ENCODE assay signal across 1 cellular context in the genomic region with DNA sequence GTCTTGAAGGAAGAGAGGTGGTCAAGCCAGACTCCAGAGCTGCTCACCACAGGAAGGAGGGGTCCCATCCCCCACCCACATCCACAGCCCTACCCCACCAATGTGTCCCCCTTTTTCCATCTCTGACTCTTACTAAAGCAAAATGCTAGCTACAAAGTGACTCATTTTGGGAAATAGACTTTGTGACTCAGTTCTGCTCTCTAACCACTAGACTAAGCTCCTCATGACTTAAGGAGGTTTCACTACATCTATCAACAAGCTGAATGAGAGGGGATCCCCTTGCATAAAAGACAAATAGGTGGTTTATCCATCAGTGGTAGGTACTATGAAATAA.
A peak's percentile ranks its signal among the peaks of the same experiment; 100 is the strongest.
TF ChIP-seq lines count a peak whose summit lies in the region.

No MANE protein-coding gene starts in this region.

TF ChIP-seq in GM12878, 131 proteins besides CTCF, POLR2A, EP300 and RAD21 (continued from another document and continues in another):
- TF ChIP-seq E2F8 (IDR thresholded peaks at IDR 0.05; ENCODE audit: low read depth, partially characterized antibody) = no peak
- TF ChIP-seq RUNX3 (IDR thresholded peaks at IDR 0.05; ENCODE audit: low read length) = peak; percentile 97
- TF ChIP-seq SP1 (IDR thresholded peaks at IDR 0.05; ENCODE audit: low read depth, low read length) = no peak
- TF ChIP-seq HCFC1 (IDR thresholded peaks at IDR 0.05; ENCODE audit: low read length) = no peak
- TF ChIP-seq HDAC6 (IDR thresholded peaks at IDR 0.05; ENCODE audit: unreplicated experiment) = no peak
- TF ChIP-seq EGR1 (IDR thresholded peaks at IDR 0.05; ENCODE audit: borderline replicate concordance in 1 of 2, low read depth in 2 of 2, low read length in 2 of 2) = no peak
- TF ChIP-seq, protein P1, sequence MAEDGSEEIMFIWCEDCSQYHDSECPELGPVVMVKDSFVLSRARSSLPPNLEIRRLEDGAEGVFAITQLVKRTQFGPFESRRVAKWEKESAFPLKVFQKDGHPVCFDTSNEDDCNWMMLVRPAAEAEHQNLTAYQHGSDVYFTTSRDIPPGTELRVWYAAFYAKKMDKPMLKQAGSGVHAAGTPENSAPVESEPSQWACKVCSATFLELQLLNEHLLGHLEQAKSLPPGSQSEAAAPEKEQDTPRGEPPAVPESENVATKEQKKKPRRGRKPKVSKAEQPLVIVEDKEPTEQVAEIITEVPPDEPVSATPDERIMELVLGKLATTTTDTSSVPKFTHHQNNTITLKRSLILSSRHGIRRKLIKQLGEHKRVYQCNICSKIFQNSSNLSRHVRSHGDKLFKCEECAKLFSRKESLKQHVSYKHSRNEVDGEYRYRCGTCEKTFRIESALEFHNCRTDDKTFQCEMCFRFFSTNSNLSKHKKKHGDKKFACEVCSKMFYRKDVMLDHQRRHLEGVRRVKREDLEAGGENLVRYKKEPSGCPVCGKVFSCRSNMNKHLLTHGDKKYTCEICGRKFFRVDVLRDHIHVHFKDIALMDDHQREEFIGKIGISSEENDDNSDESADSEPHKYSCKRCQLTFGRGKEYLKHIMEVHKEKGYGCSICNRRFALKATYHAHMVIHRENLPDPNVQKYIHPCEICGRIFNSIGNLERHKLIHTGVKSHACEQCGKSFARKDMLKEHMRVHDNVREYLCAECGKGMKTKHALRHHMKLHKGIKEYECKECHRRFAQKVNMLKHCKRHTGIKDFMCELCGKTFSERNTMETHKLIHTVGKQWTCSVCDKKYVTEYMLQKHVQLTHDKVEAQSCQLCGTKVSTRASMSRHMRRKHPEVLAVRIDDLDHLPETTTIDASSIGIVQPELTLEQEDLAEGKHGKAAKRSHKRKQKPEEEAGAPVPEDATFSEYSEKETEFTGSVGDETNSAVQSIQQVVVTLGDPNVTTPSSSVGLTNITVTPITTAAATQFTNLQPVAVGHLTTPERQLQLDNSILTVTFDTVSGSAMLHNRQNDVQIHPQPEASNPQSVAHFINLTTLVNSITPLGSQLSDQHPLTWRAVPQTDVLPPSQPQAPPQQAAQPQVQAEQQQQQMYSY (CRISPR knock-in tag; IDR thresholded peaks at IDR 0.05) = no peak
- no peak for TF ChIP-seq CHD1 (IDR thresholded peaks at IDR 0.05; ENCODE audit: low read depth, low read length)
- TF ChIP-seq TAF1 (IDR thresholded peaks at IDR 0.05; ENCODE audit: borderline replicate concordance, low read depth, low read length) = no peak
- peak; percentile 54; the same call in 2 of the 3 replicates for TF ChIP-seq POU2F2 (IDR thresholded peaks at IDR 0.05; ENCODE audit: borderline replicate concordance, low read depth, low read length)
- no peak for TF ChIP-seq BMI1 (IDR thresholded peaks at IDR 0.05; ENCODE audit: borderline replicate concordance)
- no peak for TF ChIP-seq ZNF217 (IDR thresholded peaks at IDR 0.05)
- peak in 1 of 2 experiments; percentile 35; a peak in 1 of 4 replicates for TF ChIP-seq BHLHE40 (IDR thresholded peaks at IDR 0.05; ENCODE audit: borderline replicate concordance in 1 of 2, low read depth in 2 of 2, low read length in 1 of 2)
- TF ChIP-seq NR2C1 (IDR thresholded peaks at IDR 0.05) = no peak
- TF ChIP-seq TARDBP (IDR thresholded peaks at IDR 0.05; ENCODE audit: borderline replicate concordance) = no peak
- TF ChIP-seq ZZZ3 (IDR thresholded peaks at IDR 0.05; ENCODE audit: control insufficient read depth, insufficient read length, low read depth) = no peak
- TF ChIP-seq YBX1 (IDR thresholded peaks at IDR 0.05) = no peak
- no peak for TF ChIP-seq KDM1A (IDR thresholded peaks at IDR 0.05; ENCODE audit: borderline replicate concordance)
- TF ChIP-seq ZNF384 (IDR thresholded peaks at IDR 0.05; ENCODE audit: borderline replicate concordance, low read depth, low read length) = no peak
- no peak for TF ChIP-seq NFXL1 (IDR thresholded peaks at IDR 0.05; ENCODE audit: borderline replicate concordance)
- TF ChIP-seq IKZF2 (IDR thresholded peaks at IDR 0.05) = peak; percentile 84 to 91
- TF ChIP-seq, protein P2, sequence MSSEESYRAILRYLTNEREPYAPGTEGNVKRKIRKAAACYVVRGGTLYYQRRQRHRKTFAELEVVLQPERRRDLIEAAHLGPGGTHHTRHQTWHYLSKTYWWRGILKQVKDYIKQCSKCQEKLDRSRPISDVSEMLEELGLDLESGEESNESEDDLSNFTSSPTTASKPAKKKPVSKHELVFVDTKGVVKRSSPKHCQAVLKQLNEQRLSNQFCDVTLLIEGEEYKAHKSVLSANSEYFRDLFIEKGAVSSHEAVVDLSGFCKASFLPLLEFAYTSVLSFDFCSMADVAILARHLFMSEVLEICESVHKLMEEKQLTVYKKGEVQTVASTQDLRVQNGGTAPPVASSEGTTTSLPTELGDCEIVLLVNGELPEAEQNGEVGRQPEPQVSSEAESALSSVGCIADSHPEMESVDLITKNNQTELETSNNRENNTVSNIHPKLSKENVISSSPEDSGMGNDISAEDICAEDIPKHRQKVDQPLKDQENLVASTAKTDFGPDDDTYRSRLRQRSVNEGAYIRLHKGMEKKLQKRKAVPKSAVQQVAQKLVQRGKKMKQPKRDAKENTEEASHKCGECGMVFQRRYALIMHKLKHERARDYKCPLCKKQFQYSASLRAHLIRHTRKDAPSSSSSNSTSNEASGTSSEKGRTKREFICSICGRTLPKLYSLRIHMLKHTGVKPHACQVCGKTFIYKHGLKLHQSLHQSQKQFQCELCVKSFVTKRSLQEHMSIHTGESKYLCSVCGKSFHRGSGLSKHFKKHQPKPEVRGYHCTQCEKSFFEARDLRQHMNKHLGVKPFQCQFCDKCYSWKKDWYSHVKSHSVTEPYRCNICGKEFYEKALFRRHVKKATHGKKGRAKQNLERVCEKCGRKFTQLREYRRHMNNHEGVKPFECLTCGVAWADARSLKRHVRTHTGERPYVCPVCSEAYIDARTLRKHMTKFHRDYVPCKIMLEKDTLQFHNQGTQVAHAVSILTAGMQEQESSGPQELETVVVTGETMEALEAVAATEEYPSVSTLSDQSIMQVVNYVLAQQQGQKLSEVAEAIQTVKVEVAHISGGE (CRISPR knock-in tag; IDR thresholded peaks at IDR 0.05) = no peak
- TF ChIP-seq MAX (IDR thresholded peaks at IDR 0.05; ENCODE audit: low read depth, low read length) = no peak
- no peak for TF ChIP-seq ZSCAN29 (IDR thresholded peaks at IDR 0.05)
- TF ChIP-seq NFIC (IDR thresholded peaks at IDR 0.05; ENCODE audit: low read depth, low read length) = peak; percentile 97
- TF ChIP-seq ETV6 (conservative IDR thresholded peaks at IDR 0.05 in 1 of 2, IDR thresholded peaks at IDR 0.05 in 1 of 2; ENCODE audit: borderline replicate concordance in 1 of 2, low read depth in 1 of 2) = peak in 1 of 2 experiments; percentile 86; a peak in 2 of 4 replicates
- TF ChIP-seq, protein P3, sequence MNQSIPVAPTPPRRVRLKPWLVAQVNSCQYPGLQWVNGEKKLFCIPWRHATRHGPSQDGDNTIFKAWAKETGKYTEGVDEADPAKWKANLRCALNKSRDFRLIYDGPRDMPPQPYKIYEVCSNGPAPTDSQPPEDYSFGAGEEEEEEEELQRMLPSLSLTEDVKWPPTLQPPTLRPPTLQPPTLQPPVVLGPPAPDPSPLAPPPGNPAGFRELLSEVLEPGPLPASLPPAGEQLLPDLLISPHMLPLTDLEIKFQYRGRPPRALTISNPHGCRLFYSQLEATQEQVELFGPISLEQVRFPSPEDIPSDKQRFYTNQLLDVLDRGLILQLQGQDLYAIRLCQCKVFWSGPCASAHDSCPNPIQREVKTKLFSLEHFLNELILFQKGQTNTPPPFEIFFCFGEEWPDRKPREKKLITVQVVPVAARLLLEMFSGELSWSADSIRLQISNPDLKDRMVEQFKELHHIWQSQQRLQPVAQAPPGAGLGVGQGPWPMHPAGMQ (IDR thresholded peaks at IDR 0.05; ENCODE audit: borderline replicate concordance) = no peak
- no peak for TF ChIP-seq MYC (IDR thresholded peaks at IDR 0.05; ENCODE audit: insufficient read depth, insufficient read length, insufficient replicate concordance, low read length, severe bottlenecking)
- TF ChIP-seq, protein P4, sequence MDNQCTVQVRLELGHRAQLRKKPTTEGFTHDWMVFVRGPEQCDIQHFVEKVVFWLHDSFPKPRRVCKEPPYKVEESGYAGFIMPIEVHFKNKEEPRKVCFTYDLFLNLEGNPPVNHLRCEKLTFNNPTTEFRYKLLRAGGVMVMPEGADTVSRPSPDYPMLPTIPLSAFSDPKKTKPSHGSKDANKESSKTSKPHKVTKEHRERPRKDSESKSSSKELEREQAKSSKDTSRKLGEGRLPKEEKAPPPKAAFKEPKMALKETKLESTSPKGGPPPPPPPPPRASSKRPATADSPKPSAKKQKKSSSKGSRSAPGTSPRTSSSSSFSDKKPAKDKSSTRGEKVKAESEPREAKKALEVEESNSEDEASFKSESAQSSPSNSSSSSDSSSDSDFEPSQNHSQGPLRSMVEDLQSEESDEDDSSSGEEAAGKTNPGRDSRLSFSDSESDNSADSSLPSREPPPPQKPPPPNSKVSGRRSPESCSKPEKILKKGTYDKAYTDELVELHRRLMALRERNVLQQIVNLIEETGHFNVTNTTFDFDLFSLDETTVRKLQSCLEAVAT (IDR thresholded peaks at IDR 0.05) = no peak
- TF ChIP-seq, protein P5, sequence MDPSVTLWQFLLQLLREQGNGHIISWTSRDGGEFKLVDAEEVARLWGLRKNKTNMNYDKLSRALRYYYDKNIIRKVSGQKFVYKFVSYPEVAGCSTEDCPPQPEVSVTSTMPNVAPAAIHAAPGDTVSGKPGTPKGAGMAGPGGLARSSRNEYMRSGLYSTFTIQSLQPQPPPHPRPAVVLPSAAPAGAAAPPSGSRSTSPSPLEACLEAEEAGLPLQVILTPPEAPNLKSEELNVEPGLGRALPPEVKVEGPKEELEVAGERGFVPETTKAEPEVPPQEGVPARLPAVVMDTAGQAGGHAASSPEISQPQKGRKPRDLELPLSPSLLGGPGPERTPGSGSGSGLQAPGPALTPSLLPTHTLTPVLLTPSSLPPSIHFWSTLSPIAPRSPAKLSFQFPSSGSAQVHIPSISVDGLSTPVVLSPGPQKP (IDR thresholded peaks at IDR 0.05; ENCODE audit: low read depth, low read length) = no peak
- TF ChIP-seq CBFB (IDR thresholded peaks at IDR 0.05; ENCODE audit: low read depth) = peak; percentile 63
- TF ChIP-seq PBX3 (IDR thresholded peaks at IDR 0.05; ENCODE audit: insufficient replicate concordance, low read depth, low read length) = no peak
- TF ChIP-seq ATF3 (IDR thresholded peaks at IDR 0.05; ENCODE audit: borderline replicate concordance, extremely low read depth, low read depth, low read length) = no peak
- no peak for TF ChIP-seq ESRRA (IDR thresholded peaks at IDR 0.05; ENCODE audit: low read length)
- TF ChIP-seq ZNF24 (IDR thresholded peaks at IDR 0.05) = no peak
- TF ChIP-seq, protein P6, sequence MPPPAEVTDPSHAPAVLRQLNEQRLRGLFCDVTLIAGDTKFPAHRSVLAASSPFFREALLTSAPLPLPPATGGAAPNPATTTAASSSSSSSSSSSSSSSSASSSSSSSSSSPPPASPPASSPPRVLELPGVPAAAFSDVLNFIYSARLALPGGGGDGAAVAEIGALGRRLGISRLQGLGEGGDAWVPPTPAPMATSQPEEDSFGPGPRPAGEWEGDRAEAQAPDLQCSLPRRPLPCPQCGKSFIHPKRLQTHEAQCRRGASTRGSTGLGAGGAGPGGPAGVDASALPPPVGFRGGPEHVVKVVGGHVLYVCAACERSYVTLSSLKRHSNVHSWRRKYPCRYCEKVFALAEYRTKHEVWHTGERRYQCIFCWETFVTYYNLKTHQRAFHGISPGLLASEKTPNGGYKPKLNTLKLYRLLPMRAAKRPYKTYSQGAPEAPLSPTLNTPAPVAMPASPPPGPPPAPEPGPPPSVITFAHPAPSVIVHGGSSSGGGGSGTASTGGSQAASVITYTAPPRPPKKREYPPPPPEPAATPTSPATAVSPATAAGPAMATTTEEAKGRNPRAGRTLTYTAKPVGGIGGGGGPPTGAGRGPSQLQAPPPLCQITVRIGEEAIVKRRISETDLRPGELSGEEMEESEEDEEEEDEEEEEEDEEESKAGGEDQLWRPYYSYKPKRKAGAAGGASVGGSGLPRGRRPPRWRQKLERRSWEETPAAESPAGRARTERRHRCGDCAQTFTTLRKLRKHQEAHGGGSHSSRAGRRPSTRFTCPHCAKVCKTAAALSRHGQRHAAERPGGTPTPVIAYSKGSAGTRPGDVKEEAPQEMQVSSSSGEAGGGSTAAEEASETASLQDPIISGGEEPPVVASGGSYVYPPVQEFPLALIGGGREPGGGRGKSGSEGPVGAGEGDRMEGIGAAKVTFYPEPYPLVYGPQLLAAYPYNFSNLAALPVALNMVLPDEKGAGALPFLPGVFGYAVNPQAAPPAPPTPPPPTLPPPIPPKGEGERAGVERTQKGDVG (CRISPR knock-in tag; IDR thresholded peaks at IDR 0.05) = no peak
- TF ChIP-seq GATAD2B (conservative IDR thresholded peaks at IDR 0.05; ENCODE audit: low read depth) = no peak
- TF ChIP-seq BACH1 (IDR thresholded peaks at IDR 0.05; ENCODE audit: borderline replicate concordance) = peak; percentile 77; the same call in 1 of the 2 replicates
- 0 out of 2 replicates have a peak, but pooled peaks have one; percentile 68 for TF ChIP-seq JUND (IDR thresholded peaks at IDR 0.05; ENCODE audit: low read depth, low read length)
